In the genomic region with DNA sequence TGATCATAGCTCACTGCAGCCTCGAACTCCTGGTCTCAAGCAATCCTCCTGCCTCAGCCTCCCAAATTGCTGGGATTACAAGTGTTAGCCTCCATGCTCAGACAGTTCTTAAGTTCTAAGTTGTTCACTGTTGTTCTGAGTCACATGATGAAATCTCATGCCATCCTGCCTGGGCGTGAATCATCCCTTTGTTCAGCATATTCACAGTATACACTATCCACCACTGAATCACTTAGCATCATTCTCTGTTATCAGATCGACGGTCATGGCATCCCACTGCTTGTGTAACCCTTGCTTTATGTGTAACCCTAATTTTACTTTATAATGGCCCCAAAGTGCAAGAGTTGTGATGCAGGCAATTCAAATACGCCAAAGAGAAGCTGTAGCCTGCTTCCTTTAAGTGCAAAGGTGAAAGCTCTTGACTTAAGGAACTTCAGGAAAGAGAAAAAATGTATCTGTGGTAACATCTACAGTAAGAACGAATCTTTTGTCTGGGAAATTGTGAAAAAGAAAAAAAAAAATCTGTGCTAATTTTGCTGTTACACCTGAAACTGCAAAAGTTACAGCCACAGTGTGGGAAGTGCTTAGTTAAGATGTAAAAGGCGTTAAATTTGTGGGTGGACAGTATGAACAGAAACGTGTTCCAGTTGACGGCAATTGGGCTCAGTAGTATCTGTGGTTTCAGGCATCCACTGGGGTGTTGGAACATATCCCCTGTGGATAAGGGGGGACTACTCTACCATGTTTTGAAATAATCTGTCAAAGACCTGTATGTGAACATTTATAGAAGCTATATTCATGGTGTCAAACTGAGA, we compare ENCODE assay signal across 12 cellular contexts.
DNase-seq lines count a peak whose midpoint lies in the region; ATAC-seq and TF ChIP-seq lines count a peak whose summit lies in the region.
"Had no signal": no experiment of that assay in that cellular context is flagged by ENCODE, and none has a peak within 500 bp of the region (broad histone marks: within the 10 kb centered on the region; RNA-seq: fewer than 3 reads in every experiment).

No MANE protein-coding gene starts in this region.

- H3K9me3 Mint-ChIP-seq in activated T-cell treated with anti-CD3 and anti-CD28 coated beads, Interleukin-2, amount 50 U/mL, for 4 hours: no peaks in the 10 kb centered on the region

- H3K79me2 ChIP-seq in trophoblast cell (ENCODE audit: control insufficient read depth, insufficient read depth, low read length, poor library complexity): no peaks in the 10 kb centered on the region

- H2BK12ac ChIP-seq in trophoblast cell (ENCODE audit: low read length): no peak overlapping the region

- no peak overlapping the region for H4K12ac ChIP-seq in trophoblast cell (ENCODE audit: low read depth, low read length)

- no peak overlapping the region for H3K4ac ChIP-seq in trophoblast cell (ENCODE audit: low read depth, low read length)

- no peak overlapping the region for H2AK5ac ChIP-seq in trophoblast cell (ENCODE audit: low read length)

- intact Hi-C loops in uterus (cut with DNase I; ENCODE audit: low total_unique reads): no loop called here
- intact Hi-C loops in left ventricle myocardium inferior (cut with micrococcal nuclease): no loop called here

- no peak overlapping the region for H3K18ac ChIP-seq in trophoblast cell (ENCODE audit: low read length)

- TF ChIP-seq POLR2A in uterus (IDR thresholded peaks at IDR 0.05): no peak

- H3K79me1 ChIP-seq in trophoblast cell (ENCODE audit: low read length): no peaks in the 10 kb centered on the region

- WGBS in trophoblast cell (ENCODE audit: extremely low coverage, insufficient coverage, insufficient read length): no CpG with 5 or more reads among the region's 9 CpGs

- no peaks in the 10 kb centered on the region for H3K4me1 ChIP-seq in trophoblast cell (ENCODE audit: control insufficient read depth in 1 of 2, insufficient read depth in 2 of 2, low read length in 2 of 2)
- H3K4me1 ChIP-seq in uterus: no peaks in the 10 kb centered on the region
- H3K4me1 ChIP-seq in left ventricle myocardium inferior: peaks cover 16% of the 10 kb centered on the region
- H3K4me1 ChIP-seq: BLaER1 had no signal

- no peak overlapping the region for H3K4me2 ChIP-seq in trophoblast cell (ENCODE audit: low read length)
- H3K4me2 ChIP-seq: BLaER1 had no signal

- TF ChIP-seq CTCF in uterus (IDR thresholded peaks at IDR 0.05): no peak
- no peak for TF ChIP-seq CTCF in left ventricle myocardium inferior (IDR thresholded peaks at IDR 0.05; ENCODE audit: borderline replicate concordance)

- no peak overlapping the region for H4K8ac ChIP-seq in trophoblast cell (ENCODE audit: low read depth, low read length)

- no peak overlapping the region for H3K27ac ChIP-seq in trophoblast cell (ENCODE audit: low read depth, low read length)
- H3K27ac ChIP-seq in uterus: no peak overlapping the region
- no peak overlapping the region for H3K27ac ChIP-seq in left ventricle myocardium inferior (replicated peaks)
- H3K27ac ChIP-seq: BLaER1 had no signal

- no peak overlapping the region for H2AFZ ChIP-seq in trophoblast cell (ENCODE audit: insufficient read depth, low read length, poor library complexity)

- H3K4me3 Mint-ChIP-seq in activated T-cell treated with anti-CD3 and anti-CD28 coated beads, Interleukin-2, amount 50 U/mL, for 4 hours: no peak overlapping the region

- H3K4me1 Mint-ChIP-seq in activated T-cell treated with anti-CD3 and anti-CD28 coated beads, Interleukin-2, amount 50 U/mL, for 4 hours (ENCODE audit: low read depth): no peaks in the 10 kb centered on the region

- peak; percentile 58 to 77 for ATAC-seq in activated T-cell treated with anti-CD3 and anti-CD28 coated beads, Interleukin-2, amount 50 U/mL, for 4 hours
- no peak for ATAC-seq in GM19463 (IDR thresholded peaks at IDR 0.05; ENCODE audit: unreplicated experiment)

- no peak overlapping the region for H3K14ac ChIP-seq in trophoblast cell (ENCODE audit: low read length)

- H3K27me3 ChIP-seq in trophoblast cell (ENCODE audit: insufficient read depth, low read length) (no peaks in the 10 kb centered on the region), uterus (no peaks in the 10 kb centered on the region), left ventricle myocardium inferior (ENCODE audit: low read depth) (no peaks in the 10 kb centered on the region)
- H3K27me3 ChIP-seq: BLaER1 had no signal

- no peak overlapping the region for H2BK5ac ChIP-seq in trophoblast cell (ENCODE audit: low read depth, low read length, poor library complexity)

- no peak overlapping the region for H3K9ac ChIP-seq in trophoblast cell (ENCODE audit: low read length)
- H3K9ac ChIP-seq: BLaER1 had no signal

- H4K91ac ChIP-seq in trophoblast cell (ENCODE audit: low read depth, low read length): no peak overlapping the region

- no peak for DNase-seq in activated T-cell treated with anti-CD3 and anti-CD28 coated beads, Interleukin-2, amount 50 U/mL, for 4 hours
- DNase-seq in activated T-cell treated with anti-CD3 and anti-CD28 coated beads for 4 hours (no peak), OCI-M1 (lab: John Stamatoyannopoulos, UW) (peak; percentile 27), dermis blood vessel endothelial cell (peak; percentile 60), trophoblast cell (peak; percentile 41 to 83), uterus (no peak), left ventricle myocardium inferior (no peak)
- DNase-seq: activated CD4-positive, CD25-positive, alpha-beta regulatory T cell; anterior cingulate cortex; occipital lobe had no signal

- H3K4me3 ChIP-seq in trophoblast cell (ENCODE audit: low read depth, low read length) (no peak overlapping the region), uterus (no peak overlapping the region), left ventricle myocardium inferior (no peak overlapping the region)
- H3K4me3 ChIP-seq: BLaER1 had no signal

- no peak overlapping the region for H3K23ac ChIP-seq in trophoblast cell (ENCODE audit: low read length)

- no peaks in the 10 kb centered on the region for H3K9me3 ChIP-seq in trophoblast cell (ENCODE audit: insufficient read depth, low read depth, low read length)
- no peaks in the 10 kb centered on the region for H3K9me3 ChIP-seq in uterus
- no peaks in the 10 kb centered on the region for H3K9me3 ChIP-seq in left ventricle myocardium inferior (replicated peaks)
- H3K9me3 ChIP-seq: BLaER1 had no signal

- peaks cover 3% of the 10 kb centered on the region for H3K27me3 Mint-ChIP-seq in activated T-cell treated with anti-CD3 and anti-CD28 coated beads, Interleukin-2, amount 50 U/mL, for 4 hours (ENCODE audit: low read depth)

- no peak overlapping the region for H2BK120ac ChIP-seq in trophoblast cell (ENCODE audit: insufficient read depth, low read length, poor library complexity)

- peaks cover 0 to 6% of the 10 kb centered on the region in 2 experiments for H3K36me3 ChIP-seq in trophoblast cell (ENCODE audit: control insufficient read depth in 1 of 2, insufficient read depth in 2 of 2, low read length in 2 of 2)
- H3K36me3 ChIP-seq in uterus: no peaks in the 10 kb centered on the region
- peaks cover under 1% of the 10 kb centered on the region for H3K36me3 ChIP-seq in left ventricle myocardium inferior
- H3K36me3 ChIP-seq: BLaER1 had no signal

- H3K36me3 Mint-ChIP-seq in activated T-cell treated with anti-CD3 and anti-CD28 coated beads, Interleukin-2, amount 50 U/mL, for 4 hours (ENCODE audit: insufficient read depth): no peaks in the 10 kb centered on the region

Comparison
In these comparisons a context has a peak if more than half of its experiments do, and no peak if none do; other contexts are left out.
1. DNase-seq: peak in OCI-M1 (single experiment), dermis blood vessel endothelial cell (single experiment) and trophoblast cell (2 of 2); none in activated T-cell treated with anti-CD3 and anti-CD28 coated beads, Interleukin-2, amount 50 U/mL, for 4 hours (single experiment), activated T-cell treated with anti-CD3 and anti-CD28 coated beads for 4 hours (single experiment), uterus (0 of 2) and left ventricle myocardium inferior (single experiment).